In the genomic region with DNA sequence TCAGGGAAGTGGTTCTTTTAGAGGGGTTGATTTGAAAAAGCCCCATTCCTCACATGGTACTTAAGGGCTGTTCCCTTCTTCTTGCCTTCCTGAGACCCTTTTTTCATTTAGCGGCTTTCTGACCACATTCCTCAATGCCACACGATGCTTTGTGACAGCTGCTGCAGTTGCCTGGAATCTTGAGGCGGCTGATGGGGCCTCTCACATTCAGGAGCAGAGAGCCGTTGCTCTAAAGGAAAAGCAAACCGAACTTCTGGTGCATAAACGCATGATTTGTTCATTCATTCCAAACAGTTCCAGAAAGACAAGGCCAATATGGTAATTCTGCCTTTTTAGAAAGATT, we compare ENCODE assay signal across 24 cellular contexts.
DNase-seq lines count a peak whose midpoint lies in the region; ATAC-seq and TF ChIP-seq lines count a peak whose summit lies in the region.
"Had no signal": no experiment of that assay in that cellular context is flagged by ENCODE, and none has a peak within 500 bp of the region (broad histone marks: within the 10 kb centered on the region; RNA-seq: fewer than 3 reads in every experiment).

No MANE protein-coding gene starts in this region.

- ATAC-seq in sciatic nerve: no peak
- no peak for ATAC-seq in HG03442 (IDR thresholded peaks at IDR 0.05; ENCODE audit: unreplicated experiment)
- ATAC-seq: activated CD8-positive, alpha-beta memory T cell treated with anti-CD3 and anti-CD28 coated beads, Interleukin-2, amount 10 ng/mL, durations not matched to agents 7 days and 5 days had no signal

- intact Hi-C loops in sciatic nerve (cut with DNase I): no loop called here
- intact Hi-C loops in vagina (cut with DNase I): no loop called here

- no peak overlapping the region for H4K8ac ChIP-seq in neuronal stem cell (ENCODE audit: low read depth, low read length)

- H3K23ac ChIP-seq in neuronal stem cell (ENCODE audit: low read depth, low read length, poor library complexity): no peak overlapping the region

- peaks cover 4% of the 10 kb centered on the region for H3K36me3 Mint-ChIP-seq in brain
- H3K36me3 Mint-ChIP-seq: activated CD8-positive, alpha-beta memory T cell treated with anti-CD3 and anti-CD28 coated beads, Interleukin-2, amount 10 ng/mL, durations not matched to agents 7 days and 5 days; naive thymus-derived CD4-positive, alpha-beta T cell had no signal

- DNase-seq in GM06990 (ENCODE audit: extremely low read depth, insufficient read length) (peak; percentile 29), LHCN-M2 (ENCODE audit: low read depth) (peak; percentile 90), neuronal stem cell (ENCODE audit: low spot score) (no peak), sciatic nerve (ENCODE audit: low spot score) (no peak), vagina (ENCODE audit: extremely low spot score in 2 of 2) (no peak)
- no peak for DNase-seq in activated effector memory CD4-positive, alpha-beta T cell treated with anti-CD3 and anti-CD28 coated beads, Interleukin-2, amount 50 U/mL, for 16 hours
- DNase-seq: ACHN; activated CD4-positive, alpha-beta T cell treated with anti-CD3 and anti-CD28 coated beads for 1 hour; activated CD8-positive, alpha-beta memory T cell treated with anti-CD3 and anti-CD28 coated beads, Interleukin-2, amount 10 ng/mL, durations not matched to agents 7 days and 5 days; CD4-positive, alpha-beta T cell; central memory CD4-positive, alpha-beta T cell; DMS53; effector CD8-positive, alpha-beta T cell; glutamatergic neuron; KG1; naive thymus-derived CD4-positive, alpha-beta T cell; NCI-H1092 treated with DMSO at 0.1 percent for 48 hours; NCI-H748 treated with DMSO at 0.1 percent for 48 hours; SK-N-SH; T-helper 9 cell; thyroid gland had no signal

- H2AFZ ChIP-seq in neuronal stem cell (ENCODE audit: low read length): peak overlapping the region; percentile 39

- H2BK120ac ChIP-seq in neuronal stem cell (ENCODE audit: low read depth, low read length): no peak overlapping the region

- H2AK5ac ChIP-seq in neuronal stem cell (ENCODE audit: low read depth, low read length): no peak overlapping the region

- H3K4me3 Mint-ChIP-seq in brain: peak overlapping the region in 3 of 5 experiments; percentile 5 to 64 (median 57)
- H3K4me3 Mint-ChIP-seq: activated CD8-positive, alpha-beta memory T cell treated with anti-CD3 and anti-CD28 coated beads, Interleukin-2, amount 10 ng/mL, durations not matched to agents 7 days and 5 days; CD4-positive, alpha-beta T cell; naive thymus-derived CD4-positive, alpha-beta T cell had no signal

- peak overlapping the region; percentile 14 to 73 (median 70) for H3K27ac Mint-ChIP-seq in brain
- H3K27ac Mint-ChIP-seq: activated CD8-positive, alpha-beta memory T cell treated with anti-CD3 and anti-CD28 coated beads, Interleukin-2, amount 10 ng/mL, durations not matched to agents 7 days and 5 days; CD4-positive, alpha-beta T cell; naive thymus-derived CD4-positive, alpha-beta T cell; progenitor cell of endocrine pancreas had no signal

- H3K27me3 Mint-ChIP-seq in brain: peaks cover 9% of the 10 kb centered on the region
- H3K27me3 Mint-ChIP-seq: activated CD8-positive, alpha-beta memory T cell treated with anti-CD3 and anti-CD28 coated beads, Interleukin-2, amount 10 ng/mL, durations not matched to agents 7 days and 5 days; CD4-positive, alpha-beta T cell; progenitor cell of endocrine pancreas had no signal

- H3K27ac ChIP-seq in neuronal stem cell (replicated peaks; ENCODE audit: low read length) (peak overlapping the region; percentile 82), vagina (no peak overlapping the region)
- H3K27ac ChIP-seq: thyroid gland had no signal

- no peak overlapping the region for H2BK12ac ChIP-seq in neuronal stem cell (ENCODE audit: low read length)

- H3K9me3 ChIP-seq in neuronal stem cell (replicated peaks in 1 of 2; ENCODE audit: control insufficient read depth in 2 of 2, insufficient read depth in 1 of 2, low read depth in 1 of 2, low read length in 2 of 2) (peaks cover 0 to 26% of the 10 kb centered on the region in 2 donors), vagina (no peaks in the 10 kb centered on the region)
- H3K9me3 ChIP-seq: SK-N-SH, thyroid gland had no signal

- no peak for TF ChIP-seq CTCF in GM06990 (IDR thresholded peaks at IDR 0.05; ENCODE audit: insufficient read depth, low read length, poor library complexity, severe bottlenecking)
- no peak for TF ChIP-seq CTCF in brain (conservative IDR thresholded peaks at IDR 0.05)
- no peak for TF ChIP-seq CTCF in vagina (IDR thresholded peaks at IDR 0.05)

- no peak overlapping the region for H3K4ac ChIP-seq in neuronal stem cell (ENCODE audit: low read length)

- no peak overlapping the region for H3K4me2 ChIP-seq in neuronal stem cell (ENCODE audit: insufficient read depth, low read length, poor library complexity, severe bottlenecking)
- H3K4me2 ChIP-seq: SK-N-SH had no signal

- H3K4me3 ChIP-seq in GM06990 (replicated peaks; ENCODE audit: low read depth, low read length) (no peak overlapping the region), neuronal stem cell (ENCODE audit: low read length in 2 of 2) (no peak overlapping the region), vagina (no peak overlapping the region)
- H3K4me3 ChIP-seq: thyroid gland had no signal

- H3K18ac ChIP-seq in neuronal stem cell (ENCODE audit: low read length): no peak overlapping the region

- H3K27me3 ChIP-seq in GM06990 (replicated peaks; ENCODE audit: control insufficient read depth, insufficient read depth, low read length) (no peaks in the 10 kb centered on the region), neuronal stem cell (ENCODE audit: control insufficient read depth in 3 of 3, insufficient read depth in 3 of 3, low read depth in 1 of 3, low read length in 3 of 3) (no peaks in the 10 kb centered on the region), vagina (no peaks in the 10 kb centered on the region)
- H3K27me3 ChIP-seq: thyroid gland had no signal

- no peak overlapping the region for H4K91ac ChIP-seq in neuronal stem cell (ENCODE audit: low read depth, low read length, poor library complexity)

- H2BK15ac ChIP-seq in neuronal stem cell (ENCODE audit: low read length): no peak overlapping the region

- H3K9ac ChIP-seq in neuronal stem cell (ENCODE audit: low read depth, low read length, poor library complexity): no peak overlapping the region
- H3K9ac ChIP-seq: SK-N-SH had no signal

- peaks cover 15 to 26% (median 18%) of the 10 kb centered on the region in 5 experiments for H3K9me3 Mint-ChIP-seq in brain

- no peak overlapping the region for H2BK5ac ChIP-seq in neuronal stem cell (ENCODE audit: low read length)

- H3K79me1 ChIP-seq in neuronal stem cell (ENCODE audit: low read depth, low read length): no peaks in the 10 kb centered on the region

- no peak overlapping the region for H3K14ac ChIP-seq in neuronal stem cell (ENCODE audit: low read length)

- H3K36me3 ChIP-seq in GM06990 (ENCODE audit: control insufficient read depth, insufficient read depth, low read length) (no peaks in the 10 kb centered on the region), neuronal stem cell (replicated peaks in 1 of 2; ENCODE audit: control insufficient read depth in 2 of 2, insufficient read depth in 2 of 2, low read length in 2 of 2) (no peaks in the 10 kb centered on the region), vagina (no peaks in the 10 kb centered on the region)
- H3K36me3 ChIP-seq: thyroid gland had no signal

- TF ChIP-seq POLR2A in vagina (IDR thresholded peaks at IDR 0.05): no peak

- H3K4me1 Mint-ChIP-seq in brain: peaks cover 24% of the 10 kb centered on the region
- H3K4me1 Mint-ChIP-seq: activated CD8-positive, alpha-beta memory T cell treated with anti-CD3 and anti-CD28 coated beads, Interleukin-2, amount 10 ng/mL, durations not matched to agents 7 days and 5 days had no signal

- WGBS in neuronal stem cell (ENCODE audit: extremely low coverage in 2 of 2, insufficient read length in 2 of 2, insufficient replicate concordance in 1 of 2), 2 donors: no CpG with 5 or more reads among the region's 6 CpGs

- peaks cover 8 to 27% of the 10 kb centered on the region in 2 donors for H3K4me1 ChIP-seq in neuronal stem cell (ENCODE audit: control insufficient read depth in 2 of 2, insufficient read depth in 1 of 2, low read depth in 1 of 2, low read length in 2 of 2)
- H3K4me1 ChIP-seq in vagina: no peaks in the 10 kb centered on the region
- H3K4me1 ChIP-seq: thyroid gland had no signal

Comparison
In these comparisons a context has a peak if more than half of its experiments do, and no peak if none do; other contexts are left out.
1. DNase-seq: peak in GM06990 (single experiment) and LHCN-M2 (single experiment); none in neuronal stem cell (single experiment), sciatic nerve (single experiment), vagina (0 of 2) and activated effector memory CD4-positive, alpha-beta T cell treated with anti-CD3 and anti-CD28 coated beads, Interleukin-2, amount 50 U/mL, for 16 hours (single experiment).